Comparison of ENCODE assay signal across 9 cellular contexts in the genomic region with DNA sequence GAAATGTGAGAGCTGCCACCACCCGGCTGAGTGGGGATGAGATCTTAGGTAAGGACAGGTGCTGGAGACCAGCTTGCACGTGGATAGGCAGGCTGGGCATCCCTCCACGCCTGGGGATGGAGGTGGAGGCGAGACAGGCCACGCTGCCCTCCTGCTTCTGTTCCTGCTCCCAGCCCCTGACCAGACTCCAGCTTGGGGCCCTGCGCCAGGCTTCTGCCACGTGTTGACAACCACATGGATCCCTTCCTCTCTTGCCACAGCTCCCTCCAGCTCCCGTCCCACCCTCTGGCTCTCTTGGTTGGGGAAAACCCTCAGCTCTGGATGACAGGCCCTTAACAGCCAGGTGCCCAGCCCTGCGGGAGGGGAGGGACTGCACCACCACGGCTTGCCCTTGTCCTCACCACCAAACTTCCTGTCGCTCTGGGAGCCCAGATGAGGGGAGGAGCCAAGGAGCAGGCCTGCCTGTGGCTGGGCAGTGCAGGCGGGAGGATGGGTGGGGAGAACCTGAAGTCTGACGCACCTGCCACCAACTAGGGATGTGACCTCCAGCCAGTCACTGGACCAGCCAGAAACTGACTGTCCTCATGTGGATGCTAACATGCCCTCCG. TPM values are rescaled to one million over a fixed set of nuclear protein-coding genes. Genes with fewer than 3 reads are reported as not detected.
A peak's percentile ranks its signal among the peaks of the same experiment; 100 is the strongest.
DNase-seq lines count a peak whose midpoint lies in the region; ATAC-seq and TF ChIP-seq lines count a peak whose summit lies in the region.
"Had no signal": no experiment of that assay in that cellular context is flagged by ENCODE, and none has a peak within 500 bp of the region (broad histone marks: within the 10 kb centered on the region; RNA-seq: fewer than 3 reads in every experiment).

No MANE protein-coding gene starts in this region.

- no peak overlapping the region for H2BK12ac ChIP-seq in mesenchymal stem cell (ENCODE audit: low read length in 2 of 2)

- H4K91ac ChIP-seq in mesenchymal stem cell (ENCODE audit: low read length): no peak overlapping the region

- H3K9me2 ChIP-seq in hepatocyte (replicated peaks; ENCODE audit: insufficient read depth): no peaks in the 10 kb centered on the region

- no peak overlapping the region for H2BK120ac ChIP-seq in mesenchymal stem cell (ENCODE audit: low read depth, low read length)

- no peak for TF ChIP-seq CTCF in KMS-11 (conservative IDR thresholded peaks at IDR 0.05; ENCODE audit: low read depth, low read length)
- no peak for TF ChIP-seq CTCF in hepatocyte (IDR thresholded peaks at IDR 0.05; ENCODE audit: poor library complexity)

- 58% methylated on average over 14 of the region's 14 CpGs for WGBS in hepatocyte (ENCODE audit: low lambda C conversion rate, missing lambda C conversion rate)
- 51% methylated on average over 14 of the region's 14 CpGs for WGBS in mesenchymal stem cell

- H4K8ac ChIP-seq in mesenchymal stem cell (ENCODE audit: low read length): no peak overlapping the region

- H3K4me2 ChIP-seq in KMS-11: peak overlapping the region; percentile 1; the same call in 1 of the 2 replicates
- H3K4me2 ChIP-seq in hepatocyte: no peak overlapping the region
- no peak overlapping the region for H3K4me2 ChIP-seq in mesenchymal stem cell (ENCODE audit: low read length, poor library complexity, severe bottlenecking)

- peaks cover 3% of the 10 kb centered on the region for H3K27me3 Mint-ChIP-seq in activated CD4-positive, alpha-beta T cell treated with anti-CD3 and anti-CD28 coated beads, Interleukin-2, amount 10 ng/mL, durations not matched to agents 24 days and 14 days
- H3K27me3 Mint-ChIP-seq in stimulated activated naive B cell treated with anti-CD40 and anti-IgM and Interleukin-4, amounts not matched to agents 10 μg/mL and 1 μg/mL and 100 μg/mL, for 72 hours: peaks cover 39 to 41% of the 10 kb centered on the region in 2 donors

- H3K36me3 Mint-ChIP-seq in activated CD4-positive, alpha-beta T cell treated with anti-CD3 and anti-CD28 coated beads, Interleukin-2, amount 10 ng/mL, durations not matched to agents 24 days and 14 days (ENCODE audit: low read depth): no peaks in the 10 kb centered on the region
- H3K36me3 Mint-ChIP-seq in stimulated activated naive B cell treated with anti-CD40 and anti-IgM and Interleukin-4, amounts not matched to agents 10 μg/mL and 1 μg/mL and 100 μg/mL, for 72 hours: no peaks in the 10 kb centered on the region

- peaks cover 9% of the 10 kb centered on the region for H3K4me1 Mint-ChIP-seq in activated CD4-positive, alpha-beta T cell treated with anti-CD3 and anti-CD28 coated beads, Interleukin-2, amount 10 ng/mL, durations not matched to agents 24 days and 14 days
- H3K4me1 Mint-ChIP-seq in stimulated activated naive B cell treated with anti-CD40 and anti-IgM and Interleukin-4, amounts not matched to agents 10 μg/mL and 1 μg/mL and 100 μg/mL, for 72 hours: peaks cover 10 to 12% of the 10 kb centered on the region in 2 donors

- H3K9me3 Mint-ChIP-seq in activated CD4-positive, alpha-beta T cell treated with anti-CD3 and anti-CD28 coated beads, Interleukin-2, amount 10 ng/mL, durations not matched to agents 24 days and 14 days: no peaks in the 10 kb centered on the region
- no peaks in the 10 kb centered on the region for H3K9me3 Mint-ChIP-seq in stimulated activated naive B cell treated with anti-CD40 and anti-IgM and Interleukin-4, amounts not matched to agents 10 μg/mL and 1 μg/mL and 100 μg/mL, for 72 hours

- H3K9ac ChIP-seq in KMS-11: no peak overlapping the region
- no peak overlapping the region for H3K9ac ChIP-seq in mesenchymal stem cell (ENCODE audit: low read length)

- H3K27ac ChIP-seq in KMS-11: no peak overlapping the region
- H3K27ac ChIP-seq in hepatocyte: no peak overlapping the region
- H3K27ac ChIP-seq in mesenchymal stem cell (ENCODE audit: low read length, poor library complexity, severe bottlenecking): no peak overlapping the region

- no peak overlapping the region for H2BK5ac ChIP-seq in mesenchymal stem cell (ENCODE audit: low read depth, low read length, poor library complexity, severe bottlenecking)

- no peak overlapping the region for H3K23ac ChIP-seq in mesenchymal stem cell (ENCODE audit: low read length in 2 of 2)

- H3K4me3 ChIP-seq in KMS-11 (IDR thresholded peaks at IDR 0.05; ENCODE audit: insufficient read depth, low read depth, low read length) (no peak overlapping the region), hepatocyte (no peak overlapping the region), mesenchymal stem cell (ENCODE audit: insufficient read depth in 1 of 2, low read depth in 1 of 2, low read length in 2 of 2) (peak overlapping the region in 1 of 2 experiments; percentile 35)

- H3K79me2 ChIP-seq in KMS-11 (ENCODE audit: insufficient read depth, low read depth) (no peaks in the 10 kb centered on the region), hepatocyte (no peaks in the 10 kb centered on the region)

- DNase-seq in DMS153 (lab: John Stamatoyannopoulos, UW) (peak; percentile 63), hepatocyte (ENCODE audit: low spot score) (peak; percentile 5), mesenchymal stem cell (no peak), AML-193 (lab: John Stamatoyannopoulos, UW) (no peak), NCI-H1048 (lab: John Stamatoyannopoulos, UW) (no peak)
- peak; percentile 75 for DNase-seq in activated CD4-positive, alpha-beta T cell treated with anti-CD3 and anti-CD28 coated beads, Interleukin-2, amount 10 ng/mL, durations not matched to agents 24 days and 14 days
- no peak for DNase-seq in stimulated activated naive B cell treated with anti-CD40 and anti-IgM and Interleukin-4, amounts not matched to agents 10 μg/mL and 1 μg/mL and 100 μg/mL, for 72 hours

- H4K20me1 ChIP-seq in KMS-11 (ENCODE audit: insufficient read depth) (no peaks in the 10 kb centered on the region), hepatocyte (ENCODE audit: insufficient read depth, poor library complexity, severe bottlenecking) (no peaks in the 10 kb centered on the region)

- no peak overlapping the region for H3K27ac Mint-ChIP-seq in activated CD4-positive, alpha-beta T cell treated with anti-CD3 and anti-CD28 coated beads, Interleukin-2, amount 10 ng/mL, durations not matched to agents 24 days and 14 days
- no peak overlapping the region for H3K27ac Mint-ChIP-seq in stimulated activated naive B cell treated with anti-CD40 and anti-IgM and Interleukin-4, amounts not matched to agents 10 μg/mL and 1 μg/mL and 100 μg/mL, for 72 hours

- no peaks in the 10 kb centered on the region for H3K36me3 ChIP-seq in KMS-11 (ENCODE audit: insufficient read depth)
- H3K36me3 ChIP-seq in hepatocyte (replicated peaks; ENCODE audit: insufficient read depth, low read depth): no peaks in the 10 kb centered on the region
- H3K36me3 ChIP-seq in mesenchymal stem cell (ENCODE audit: control insufficient read depth in 1 of 2, insufficient read depth in 2 of 2, low read depth in 1 of 2, low read length in 2 of 2): no peaks in the 10 kb centered on the region

- peak; percentile 49 to 70 for ATAC-seq in stimulated activated naive B cell treated with anti-CD40 and anti-IgM and Interleukin-4, amounts not matched to agents 10 μg/mL and 1 μg/mL and 100 μg/mL, for 72 hours (replicated peaks)

- peak overlapping the region in 1 of 2 experiments; percentile 21 for H3K14ac ChIP-seq in mesenchymal stem cell (ENCODE audit: low read length in 2 of 2)

- H3K4me1 ChIP-seq in KMS-11 (ENCODE audit: low read depth, poor library complexity, severe bottlenecking) (peaks cover 12% of the 10 kb centered on the region), hepatocyte (ENCODE audit: insufficient read depth) (peaks cover 11% of the 10 kb centered on the region), mesenchymal stem cell (ENCODE audit: control insufficient read depth, insufficient read depth, low read depth, low read length) (peaks cover 1% of the 10 kb centered on the region)

- intact Hi-C loops in activated CD4-positive, alpha-beta T cell treated with anti-CD3 and anti-CD28 coated beads, Interleukin-2, amount 10 ng/mL, durations not matched to agents 24 days and 14 days (cut with micrococcal nuclease): no loop called here

- H2BK15ac ChIP-seq in mesenchymal stem cell (ENCODE audit: low read depth, poor library complexity, severe bottlenecking): no peak overlapping the region

- H2AK5ac ChIP-seq in mesenchymal stem cell (ENCODE audit: low read length, severe bottlenecking): no peak overlapping the region

- H3K9me3 ChIP-seq in hepatocyte (ENCODE audit: low read depth): no peaks in the 10 kb centered on the region
- no peaks in the 10 kb centered on the region for H3K9me3 ChIP-seq in mesenchymal stem cell (ENCODE audit: control insufficient read depth, low read length)

- H3K27me3 ChIP-seq in KMS-11 (ENCODE audit: insufficient read depth, low read depth) (no peaks in the 10 kb centered on the region), hepatocyte (peaks cover 5% of the 10 kb centered on the region), mesenchymal stem cell (ENCODE audit: control insufficient read depth in 1 of 2, insufficient read depth in 1 of 2, low read length in 2 of 2) (peaks cover 9 to 55% of the 10 kb centered on the region in 2 experiments)

- no peaks in the 10 kb centered on the region for H3K79me1 ChIP-seq in mesenchymal stem cell (replicated peaks; ENCODE audit: low read length, poor library complexity, severe bottlenecking)

- H2AFZ ChIP-seq in KMS-11 (ENCODE audit: low read depth) (peak overlapping the region; percentile 50; the same call in 1 of the 2 replicates), hepatocyte (no peak overlapping the region), mesenchymal stem cell (ENCODE audit: low read depth, low read length) (no peak overlapping the region)

- H3K18ac ChIP-seq in mesenchymal stem cell (ENCODE audit: low read depth in 1 of 2, low read length in 2 of 2): no peak overlapping the region

- no peak overlapping the region for H3K4me3 Mint-ChIP-seq in activated CD4-positive, alpha-beta T cell treated with anti-CD3 and anti-CD28 coated beads, Interleukin-2, amount 10 ng/mL, durations not matched to agents 24 days and 14 days
- H3K4me3 Mint-ChIP-seq in stimulated activated naive B cell treated with anti-CD40 and anti-IgM and Interleukin-4, amounts not matched to agents 10 μg/mL and 1 μg/mL and 100 μg/mL, for 72 hours: no peak overlapping the region

- H3K4ac ChIP-seq in mesenchymal stem cell (ENCODE audit: low read depth in 1 of 2, low read length in 2 of 2): no peak overlapping the region

RNA-seq across cellular contexts. Expression of a gene that starts 36.0 kb away (rescaled TPM):
- total RNA-seq in activated CD4-positive, alpha-beta T cell treated with anti-CD3 and anti-CD28 coated beads, Interleukin-2, amount 10 ng/mL, durations not matched to agents 24 days and 14 days: 0.36 and 0.37 TPM in 2 replicates
- 8.4 and 9.4 TPM in 2 replicates for total RNA-seq in hepatocyte
- 9.1 and 11.3 TPM in 2 replicates for polyA plus RNA-seq in hepatocyte
- polyA plus RNA-seq in mesenchymal stem cell (2013, experiment 1 of 2): 0.87 TPM
- 0.92 TPM for polyA plus RNA-seq in mesenchymal stem cell (2013, experiment 2 of 2)
- total RNA-seq: glomerular endothelial cell had no signal

RNA-seq across cellular contexts. Expression of a gene that starts 48.7 kb away (rescaled TPM):
- total RNA-seq in activated CD4-positive, alpha-beta T cell treated with anti-CD3 and anti-CD28 coated beads, Interleukin-2, amount 10 ng/mL, durations not matched to agents 24 days and 14 days: 14.3 and 15.7 TPM in 2 replicates
- 8.1 and 9.8 TPM in 2 replicates for total RNA-seq in hepatocyte
- 15.3 and 17.4 TPM in 2 replicates for polyA plus RNA-seq in hepatocyte
- 4.7 TPM for polyA plus RNA-seq in mesenchymal stem cell (2013, experiment 1 of 2)
- 3.5 TPM for polyA plus RNA-seq in mesenchymal stem cell (2013, experiment 2 of 2)

Comparison
In these comparisons a context has a peak if more than half of its experiments do, and no peak if none do; other contexts are left out.
1. DNase-seq: peak in DMS153 (single experiment), activated CD4-positive, alpha-beta T cell treated with anti-CD3 and anti-CD28 coated beads, Interleukin-2, amount 10 ng/mL, durations not matched to agents 24 days and 14 days (single experiment) and hepatocyte (single experiment); none in stimulated activated naive B cell treated with anti-CD40 and anti-IgM and Interleukin-4, amounts not matched to agents 10 μg/mL and 1 μg/mL and 100 μg/mL, for 72 hours (single experiment), mesenchymal stem cell (single experiment), AML-193 (0 of 2) and NCI-H1048 (single experiment).